In genomic region chr1:151221616-151222015, GRCh38 we compare ENCODE assay signal across 2 cellular contexts.
TF ChIP-seq lines count a peak whose summit lies in the region.

No MANE protein-coding gene starts in this region.

TF ChIP-seq in SK-N-SH treated with all-trans-retinoic acid at 6 μM for 48 hours, 23 proteins besides CTCF, POLR2A, EP300 and RAD21 (continued from another document):
- no peak for TF ChIP-seq CREB5 (CRISPR knock-in tag; IDR thresholded peaks at IDR 0.05; ENCODE audit: low read depth)
- no peak for TF ChIP-seq ZC3H10 (CRISPR knock-in tag; IDR thresholded peaks at IDR 0.05)
- TF ChIP-seq ZNF70 (CRISPR knock-in tag; IDR thresholded peaks at IDR 0.05): no peak
- no peak for TF ChIP-seq SNAI2 (CRISPR knock-in tag; IDR thresholded peaks at IDR 0.05)
- TF ChIP-seq GLIS3 (CRISPR knock-in tag; IDR thresholded peaks at IDR 0.05): no peak
- TF ChIP-seq PPARA (CRISPR knock-in tag; IDR thresholded peaks at IDR 0.05; ENCODE audit: borderline replicate concordance): no peak
- no peak for TF ChIP-seq OSR1 (CRISPR knock-in tag; IDR thresholded peaks at IDR 0.05)
- no peak for TF ChIP-seq TOX (CRISPR knock-in tag; IDR thresholded peaks at IDR 0.05; ENCODE audit: borderline replicate concordance)

TF ChIP-seq in SK-N-SH, 30 proteins besides CTCF, POLR2A, EP300 and RAD21 (continued from another document):
- TF ChIP-seq ZBTB33 (IDR thresholded peaks at IDR 0.05; ENCODE audit: borderline replicate concordance, low read depth) (no peak), CHD2 (IDR thresholded peaks at IDR 0.05; ENCODE audit: low read length, partially characterized antibody) (no peak), MXI1 (IDR thresholded peaks at IDR 0.05; ENCODE audit: low read depth, low read length) (no peak), RXRA (IDR thresholded peaks at IDR 0.05; ENCODE audit: borderline replicate concordance, low read depth) (no peak), NFIC (IDR thresholded peaks at IDR 0.05; ENCODE audit: borderline replicate concordance) (no peak), EZH2phosphoT487 (IDR thresholded peaks at IDR 0.05; ENCODE audit: borderline replicate concordance, low read depth) (no peak), TAF1 (IDR thresholded peaks at IDR 0.05; ENCODE audit: borderline replicate concordance, low read depth, low read length) (no peak), TCF12 (IDR thresholded peaks at IDR 0.05) (no peak), YY1 (IDR thresholded peaks at IDR 0.05; ENCODE audit: low read depth) (no peak), IRF3 (IDR thresholded peaks at IDR 0.05; ENCODE audit: low read depth, low read length) (no peak), FOXJ3 (CRISPR knock-in tag; IDR thresholded peaks at IDR 0.05) (no peak), JUND (IDR thresholded peaks at IDR 0.05) (no peak), MEF2A (IDR thresholded peaks at IDR 0.05; ENCODE audit: borderline replicate concordance, low read depth) (no peak)
- TF ChIP-seq, protein P1, sequence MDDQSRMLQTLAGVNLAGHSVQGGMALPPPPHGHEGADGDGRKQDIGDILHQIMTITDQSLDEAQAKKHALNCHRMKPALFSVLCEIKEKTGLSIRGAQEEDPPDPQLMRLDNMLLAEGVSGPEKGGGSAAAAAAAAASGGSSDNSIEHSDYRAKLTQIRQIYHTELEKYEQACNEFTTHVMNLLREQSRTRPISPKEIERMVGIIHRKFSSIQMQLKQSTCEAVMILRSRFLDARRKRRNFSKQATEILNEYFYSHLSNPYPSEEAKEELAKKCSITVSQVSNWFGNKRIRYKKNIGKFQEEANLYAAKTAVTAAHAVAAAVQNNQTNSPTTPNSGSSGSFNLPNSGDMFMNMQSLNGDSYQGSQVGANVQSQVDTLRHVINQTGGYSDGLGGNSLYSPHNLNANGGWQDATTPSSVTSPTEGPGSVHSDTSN (IDR thresholded peaks at IDR 0.05): no peak
- TF ChIP-seq, protein P2, sequence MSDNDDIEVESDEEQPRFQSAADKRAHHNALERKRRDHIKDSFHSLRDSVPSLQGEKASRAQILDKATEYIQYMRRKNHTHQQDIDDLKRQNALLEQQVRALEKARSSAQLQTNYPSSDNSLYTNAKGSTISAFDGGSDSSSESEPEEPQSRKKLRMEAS (IDR thresholded peaks at IDR 0.05; ENCODE audit: low read depth): no peak
